Comparison of ENCODE assay signal across 14 cellular contexts in the genomic region with DNA sequence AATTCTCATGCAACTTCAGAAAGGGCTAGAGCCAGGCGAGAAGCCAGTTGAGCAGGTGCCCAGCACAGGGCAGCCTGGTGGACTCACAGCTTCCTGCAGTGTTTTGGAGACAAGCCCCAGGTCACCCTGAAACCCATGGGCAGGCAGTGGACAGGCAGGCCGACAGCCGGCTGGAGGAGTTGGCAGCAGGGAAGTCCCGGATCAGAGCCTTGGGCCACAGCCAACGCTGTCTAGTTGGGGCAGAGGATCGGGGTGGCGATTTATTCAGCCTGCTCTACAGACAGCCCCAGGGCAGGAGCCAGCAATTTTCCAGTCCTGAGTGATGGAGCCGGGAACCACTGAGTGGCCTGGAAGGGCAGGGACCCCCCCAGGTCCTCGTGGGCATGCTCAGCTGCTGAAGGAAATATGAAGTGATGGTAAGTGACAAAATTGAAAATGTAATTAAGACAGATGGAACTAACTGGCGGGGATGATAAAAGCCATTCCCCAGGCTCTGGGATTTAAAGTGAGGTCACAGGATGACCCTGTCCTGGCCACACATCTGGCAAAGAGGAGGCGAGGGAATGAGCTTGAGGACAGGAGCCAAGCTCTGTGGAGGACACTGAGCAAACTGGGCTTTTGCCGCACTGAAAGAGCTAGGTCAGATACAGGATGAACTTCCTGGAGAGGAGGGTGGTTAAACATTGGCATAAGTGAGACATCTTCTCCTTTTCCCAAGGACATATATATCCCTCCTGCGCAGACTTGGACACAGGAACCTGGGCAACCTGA. TPM values are rescaled to one million over a fixed set of nuclear protein-coding genes. Genes with fewer than 3 reads are reported as not detected.
A peak's percentile ranks its signal among the peaks of the same experiment; 100 is the strongest.
DNase-seq lines count a peak whose midpoint lies in the region; ATAC-seq, FAIRE-seq and TF ChIP-seq lines count a peak whose summit lies in the region.
"Had no signal": no experiment of that assay in that cellular context is flagged by ENCODE, and none has a peak within 500 bp of the region (broad histone marks: within the 10 kb centered on the region; RNA-seq: fewer than 3 reads in every experiment).

No MANE protein-coding gene starts in this region.

- H3K4me3 ChIP-seq in heart left ventricle = no peak overlapping the region

- TF ChIP-seq CTCF in heart left ventricle (IDR thresholded peaks at IDR 0.05) = peak in 3 of 12 donors; percentile 5 to 16 (median 8)

- no peak overlapping the region for H3K4me3 Mint-ChIP-seq in activated CD4-positive, alpha-beta memory T cell treated with anti-CD3 and anti-CD28 coated beads, Interleukin-2, amount 10 ng/mL, durations not matched to agents 7 days and 5 days

- intact Hi-C loops in heart left ventricle (cut with DNase I) = loop anchor here in 1 of 10 donors (2.0 kb wide), 1 partner anchor 38 kb away; no protein-coding TSS in a partner anchor
- intact Hi-C loops in posterior vena cava (cut with DNase I) = no loop called here

- TF ChIP-seq POLR2A in heart left ventricle (IDR thresholded peaks at IDR 0.05) (no peak), GM12892 (IDR thresholded peaks at IDR 0.05; ENCODE audit: low read depth, low read length) (no peak)

- no peaks in the 10 kb centered on the region for H3K9me3 ChIP-seq in heart left ventricle

- H3K36me3 Mint-ChIP-seq in activated CD4-positive, alpha-beta memory T cell treated with anti-CD3 and anti-CD28 coated beads, Interleukin-2, amount 10 ng/mL, durations not matched to agents 7 days and 5 days (ENCODE audit: low read depth) = no peaks in the 10 kb centered on the region

- WGBS in heart left ventricle, 4 donors = 23 to 40% (median 30%) methylated on average over 13 of the region's 13 CpGs

- no peak for FAIRE-seq in GM12892 (lab: Jason Lieb, UNC)
- FAIRE-seq: endometrium had no signal

- CTCF ChIA-PET in activated CD4-positive, alpha-beta memory T cell treated with anti-CD3 and anti-CD28 coated beads, Interleukin-2, amount 10 ng/mL, durations not matched to agents 7 days and 5 days (lab: Charles Lee) = no interaction called here

- H3K4me1 Mint-ChIP-seq in activated CD4-positive, alpha-beta memory T cell treated with anti-CD3 and anti-CD28 coated beads, Interleukin-2, amount 10 ng/mL, durations not matched to agents 7 days and 5 days = no peaks in the 10 kb centered on the region

- no peaks in the 10 kb centered on the region for H3K9me3 Mint-ChIP-seq in activated CD4-positive, alpha-beta memory T cell treated with anti-CD3 and anti-CD28 coated beads, Interleukin-2, amount 10 ng/mL, durations not matched to agents 7 days and 5 days

- POLR2A ChIA-PET in activated CD4-positive, alpha-beta memory T cell treated with anti-CD3 and anti-CD28 coated beads, Interleukin-2, amount 10 ng/mL, durations not matched to agents 7 days and 5 days (lab: Charles Lee) = no interaction called here

- DNase-seq in C1 segment of cervical spinal cord (lab: John Stamatoyannopoulos, UW) (peak; percentile 5 to 99 (median 60)), SK-N-DZ (ENCODE audit: low spot score) (peak; percentile 94), heart left ventricle (peak; percentile 81 to 93 (median 85)), posterior vena cava (ENCODE audit: low spot score) (peak; percentile 84), T1000 (lab: John Stamatoyannopoulos, UW) (no peak), NCI-H748 (lab: John Stamatoyannopoulos, UW; ENCODE audit: unreplicated experiment) (no peak), GM12892 (ENCODE audit: insufficient read length) (no peak)
- DNase-seq in activated CD4-positive, alpha-beta memory T cell treated with anti-CD3 and anti-CD28 coated beads, Interleukin-2, amount 10 ng/mL, durations not matched to agents 7 days and 5 days = no peak
- DNase-seq: AML-193, MV-4-11, NCI-H345 had no signal

- peak overlapping the region in 6 of 12 donors; percentile 15 to 78 (median 48) for H3K27ac ChIP-seq in heart left ventricle

- H3K27me3 ChIP-seq in heart left ventricle = peaks cover 0 to 4% (median 0%) of the 10 kb centered on the region in 9 donors

- H3K27me3 Mint-ChIP-seq in activated CD4-positive, alpha-beta memory T cell treated with anti-CD3 and anti-CD28 coated beads, Interleukin-2, amount 10 ng/mL, durations not matched to agents 7 days and 5 days = peaks cover 31% of the 10 kb centered on the region

- H3K4me1 ChIP-seq in heart left ventricle = peaks cover 0 to 12% (median 2%) of the 10 kb centered on the region in 12 donors

- ATAC-seq in heart left ventricle = peak; percentile 97 to 98 (median 98)

- no peaks in the 10 kb centered on the region for H3K36me3 ChIP-seq in heart left ventricle

- H3K27ac Mint-ChIP-seq in activated CD4-positive, alpha-beta memory T cell treated with anti-CD3 and anti-CD28 coated beads, Interleukin-2, amount 10 ng/mL, durations not matched to agents 7 days and 5 days = no peak overlapping the region

RNA-seq across cellular contexts. Expression of gene TBC1D21, which starts 34.4 kb away (rescaled TPM):
- not detected in 2 replicates for polyA plus RNA-seq in SK-N-DZ (2014; cell fraction: cytosol; rRNA removed)
- polyA plus RNA-seq in SK-N-DZ (2014; cell fraction: nucleus; rRNA removed) = not detected in 2 replicates
- total RNA-seq in heart left ventricle = not detected
- polyA plus RNA-seq in heart left ventricle = not detected
- total RNA-seq in posterior vena cava = not detected
- total RNA-seq in activated CD4-positive, alpha-beta memory T cell treated with anti-CD3 and anti-CD28 coated beads, Interleukin-2, amount 10 ng/mL, durations not matched to agents 7 days and 5 days = not detected
- polyA plus RNA-seq in GM12892 (2012; ENCODE audit: missing spikeins) = not detected
- total RNA-seq: mononuclear cell, skeletal muscle tissue had no signal

Comparison
In these comparisons a context has a peak if more than half of its experiments do, and no peak if none do; other contexts are left out.
1. DNase-seq: peak in C1 segment of cervical spinal cord (14 of 14), SK-N-DZ (single experiment), heart left ventricle (5 of 5) and posterior vena cava (single experiment); none in activated CD4-positive, alpha-beta memory T cell treated with anti-CD3 and anti-CD28 coated beads, Interleukin-2, amount 10 ng/mL, durations not matched to agents 7 days and 5 days (single experiment), T1000 (single experiment), NCI-H748 (single experiment) and GM12892 (single experiment).